Comparison of ENCODE assay signal across 9 cellular contexts in genomic region chr5:179732918-179733763, GRCh38. TPM values are rescaled to one million over a fixed set of nuclear protein-coding genes. Genes with fewer than 3 reads are reported as not detected.
DNase-seq lines count a peak whose midpoint lies in the region; ATAC-seq and TF ChIP-seq lines count a peak whose summit lies in the region.
"Had no signal": no experiment of that assay in that cellular context is flagged by ENCODE, and none has a peak within 500 bp of the region (broad histone marks: within the 10 kb centered on the region; RNA-seq: fewer than 3 reads in every experiment).

No MANE protein-coding gene starts in this region.

- peaks cover 8% of the 10 kb centered on the region for H3K4me1 Mint-ChIP-seq in Caco-2 (ENCODE audit: low read depth, unreplicated experiment)

- H3K36me3 Mint-ChIP-seq in Caco-2 (ENCODE audit: insufficient read depth, unreplicated experiment) = peaks cover 48% of the 10 kb centered on the region

- ATAC-seq in GM19395 (IDR thresholded peaks at IDR 0.05; ENCODE audit: unreplicated experiment) (peak; percentile 34), HG03457 (IDR thresholded peaks at IDR 0.05; ENCODE audit: unreplicated experiment) (peak; percentile 16)

- peaks cover 3% of the 10 kb centered on the region; the same call in 1 of the 2 replicates for H3K36me3 ChIP-seq in Caco-2 (ENCODE audit: control insufficient read depth, insufficient read depth, low read length)

- H3K27ac ChIP-seq in caudate nucleus (ENCODE audit: low read depth, low read length) = peak overlapping the region; percentile 70

- H3K27me3 ChIP-seq in Caco-2 (replicated peaks; ENCODE audit: control insufficient read depth, insufficient read depth, low read length) = no peaks in the 10 kb centered on the region

- POLR2A ChIA-PET in Caco-2 (lab: Charles Lee) = interaction anchor here (0.5 to 1.3 kb wide), 5 partner anchors 9 to 874 kb away, joined by 4 to 16 read pairs (median 7); partner anchors contain the start of genes HNRNPH1 and ZNF354B

- no peaks in the 10 kb centered on the region for H3K9me3 ChIP-seq in Caco-2

- H3K4me3 Mint-ChIP-seq in Caco-2 (ENCODE audit: unreplicated experiment) = peak overlapping the region; percentile 70

- H3K27ac Mint-ChIP-seq in Caco-2 (ENCODE audit: unreplicated experiment) = peak overlapping the region; percentile 85

- H3K4me1 ChIP-seq in Caco-2 = peaks cover 14% of the 10 kb centered on the region

- no TSS peak for BruUV-seq in Caco-2 (replicated peaks; lab: Mats Ljungman, UMichigan)

- DNase-seq in Caco-2 = peak; percentile 55 to 61
- peak; percentile 9 to 48 (median 23) for DNase-seq in T-helper 1 cell
- peak in 45 of 61 donors; percentile 6 to 78 (median 43) for DNase-seq in caudate nucleus (lab: John Stamatoyannopoulos, UW)
- peak; percentile 60 for DNase-seq in kidney glomerular epithelial cell (lab: John Stamatoyannopoulos, UW)
- peak; percentile 59 for DNase-seq in stimulated activated CD4-positive, alpha-beta T cell treated with anti-CD3 and anti-CD28 coated beads, Interleukin-15, amount 100 ng/mL, for 24 hours
- DNase-seq in NCI-H187 treated with DMSO at 0.1 percent for 48 hours (lab: John Stamatoyannopoulos, UW) = no peak

- CTCF ChIA-PET in Caco-2 (lab: Charles Lee) = interaction anchor here (0.6 to 1.6 kb wide), 4 partner anchors 30 to 110 kb away, joined by 3 to 5 read pairs (median 4); partner anchors contain the start of gene HNRNPH1

- TF ChIP-seq CTCF in Caco-2 (IDR thresholded peaks at IDR 0.05; ENCODE audit: insufficient read depth in 1 of 2, low read depth in 1 of 2, low read length in 1 of 2, severe bottlenecking in 1 of 2, unreplicated experiment in 1 of 2) = no peak

- no peaks in the 10 kb centered on the region for H3K27me3 Mint-ChIP-seq in Caco-2 (ENCODE audit: insufficient read depth, unreplicated experiment)

- intact Hi-C loops in Caco-2 (cut with micrococcal nuclease; ENCODE audit: unreplicated experiment) = loop anchor here (1.0 to 2.0 kb wide), 5 partner anchors 21 to 63 kb away; partner anchors contain the start of gene CANX

- peak overlapping the region; percentile 78 for H3K4me3 ChIP-seq in Caco-2 (ENCODE audit: low read depth, low read length)

- H3K9me3 Mint-ChIP-seq in Caco-2 (ENCODE audit: unreplicated experiment) = no peaks in the 10 kb centered on the region

RNA-seq across cellular contexts. Expression of gene MAML1, which starts 0.5 kb away (rescaled TPM):
- 39.3 and 41.3 TPM in 2 replicates for total RNA-seq in Caco-2 (2022)

RNA-seq across cellular contexts. Expression of gene CANX, which starts 34.4 kb away (rescaled TPM):
- 853 and 871 TPM in 2 replicates for total RNA-seq in Caco-2 (2022)

RNA-seq across cellular contexts. Expression of gene CBY3, which starts 52.3 kb away (rescaled TPM):
- total RNA-seq in Caco-2 (2022) = 0.68 and 1.3 TPM in 2 replicates
- total RNA-seq: dermis microvascular lymphatic vessel endothelial cell had no signal
